In the genomic region with DNA sequence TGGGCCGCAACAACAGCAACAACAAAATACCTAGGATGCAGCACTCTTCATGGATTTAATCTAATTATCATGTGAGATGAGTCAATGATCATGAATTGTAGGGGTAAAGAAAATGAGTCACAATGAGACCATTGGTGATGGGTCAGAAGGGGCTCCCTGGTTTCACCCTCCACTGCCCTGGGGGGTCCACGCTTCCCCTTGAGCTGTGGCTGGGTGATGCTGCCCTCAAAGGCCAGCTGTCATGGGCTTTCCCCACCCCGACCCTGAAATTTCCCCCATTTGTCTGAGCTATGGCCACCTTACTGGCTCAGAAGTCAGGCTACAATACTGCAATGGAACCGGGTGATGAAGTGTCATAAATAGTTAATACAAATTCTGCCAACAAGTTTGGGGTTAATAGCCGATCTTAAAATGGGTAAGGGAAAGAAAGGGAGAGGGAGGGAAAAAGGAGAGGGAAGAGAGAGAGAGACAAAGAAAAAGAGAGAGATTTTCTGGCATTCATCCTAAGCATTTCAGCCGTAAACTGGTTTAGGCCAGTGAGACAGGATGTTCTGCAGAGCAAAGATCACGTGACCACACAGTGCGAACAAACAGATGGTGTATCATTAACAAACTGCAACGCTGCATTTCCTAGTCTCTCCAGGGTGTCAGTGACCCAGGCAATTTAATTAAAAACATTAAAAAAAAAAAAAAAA, we compare ENCODE assay signal across 7 cellular contexts.
DNase-seq lines count a peak whose midpoint lies in the region; ATAC-seq and TF ChIP-seq lines count a peak whose summit lies in the region.

No MANE protein-coding gene starts in this region.

- peaks cover 12% of the 10 kb centered on the region for H3K4me1 ChIP-seq in psoas muscle

- peaks cover 2% of the 10 kb centered on the region for H3K9me3 Mint-ChIP-seq in activated naive CD4-positive, alpha-beta T cell treated with anti-CD3 and anti-CD28 coated beads, Interleukin-2, amount 10 ng/mL, durations not matched to agents 7 days and 5 days

- no peaks in the 10 kb centered on the region for H3K27me3 ChIP-seq in psoas muscle (ENCODE audit: insufficient read depth in 3 of 3, low read length in 2 of 3)

- CTCF ChIA-PET in activated naive CD4-positive, alpha-beta T cell treated with anti-CD3 and anti-CD28 coated beads, Interleukin-2, amount 10 ng/mL, durations not matched to agents 7 days and 5 days (lab: Charles Lee), result no interaction called here

- H3K4me3 Mint-ChIP-seq in activated naive CD4-positive, alpha-beta T cell treated with anti-CD3 and anti-CD28 coated beads, Interleukin-2, amount 10 ng/mL, durations not matched to agents 7 days and 5 days, result no peak overlapping the region

- H3K4me3 ChIP-seq in GM12864 (ENCODE audit: low read depth, low read length), result no peak overlapping the region
- no peak overlapping the region for H3K4me3 ChIP-seq in psoas muscle

- peak overlapping the region; percentile 23 for H3K27ac ChIP-seq in psoas muscle

- TF ChIP-seq CTCF in GM12864 (IDR thresholded peaks at IDR 0.05; ENCODE audit: low read depth, low read length, missing control alignments) (no peak), psoas muscle (IDR thresholded peaks at IDR 0.05) (no peak)

- H3K27ac Mint-ChIP-seq in activated naive CD4-positive, alpha-beta T cell treated with anti-CD3 and anti-CD28 coated beads, Interleukin-2, amount 10 ng/mL, durations not matched to agents 7 days and 5 days, result peak overlapping the region; percentile 94

- no peaks in the 10 kb centered on the region for H3K36me3 ChIP-seq in psoas muscle (ENCODE audit: insufficient read depth in 1 of 2, low read depth in 1 of 2)

- intact Hi-C loops in psoas muscle (cut with DNase I), result no loop called here

- H3K27me3 Mint-ChIP-seq in activated naive CD4-positive, alpha-beta T cell treated with anti-CD3 and anti-CD28 coated beads, Interleukin-2, amount 10 ng/mL, durations not matched to agents 7 days and 5 days, result peaks cover 7% of the 10 kb centered on the region

- H3K36me3 Mint-ChIP-seq in activated naive CD4-positive, alpha-beta T cell treated with anti-CD3 and anti-CD28 coated beads, Interleukin-2, amount 10 ng/mL, durations not matched to agents 7 days and 5 days, result peaks cover 5% of the 10 kb centered on the region

- DNase-seq in GM12864 (ENCODE audit: low read depth) (peak; percentile 64), NCI-H526 treated with DMSO at 0.1 percent for 48 hours (lab: John Stamatoyannopoulos, UW) (peak; percentile 23), glomerular visceral epithelial cell (ENCODE audit: extremely low spot score) (peak; percentile 88), psoas muscle (no peak), SIG-M5 (lab: John Stamatoyannopoulos, UW) (no peak)
- DNase-seq in activated naive CD4-positive, alpha-beta T cell treated with anti-CD3 and anti-CD28 coated beads, Interleukin-2, amount 10 ng/mL, durations not matched to agents 7 days and 5 days, result peak; percentile 72

- H3K4me1 Mint-ChIP-seq in activated naive CD4-positive, alpha-beta T cell treated with anti-CD3 and anti-CD28 coated beads, Interleukin-2, amount 10 ng/mL, durations not matched to agents 7 days and 5 days, result peaks cover 42% of the 10 kb centered on the region

- H3K9me3 ChIP-seq in psoas muscle, result no peaks in the 10 kb centered on the region

- ATAC-seq in HG03060 (IDR thresholded peaks at IDR 0.05; ENCODE audit: low read depth, unreplicated experiment) (peak; percentile 80), psoas muscle (peak; percentile 63 to 91 (median 79))

- WGBS in psoas muscle, 3 donors, result 19 to 30% (median 20%) methylated on average over 9 of the region's 9 CpGs

Comparison
In these comparisons a context has a peak if more than half of its experiments do, and no peak if none do; other contexts are left out.
1. DNase-seq: peak in GM12864 (single experiment), NCI-H526 treated with DMSO at 0.1 percent for 48 hours (single experiment), activated naive CD4-positive, alpha-beta T cell treated with anti-CD3 and anti-CD28 coated beads, Interleukin-2, amount 10 ng/mL, durations not matched to agents 7 days and 5 days (single experiment) and glomerular visceral epithelial cell (single experiment); none in psoas muscle (0 of 2) and SIG-M5 (single experiment).